Comparison of ENCODE assay signal across 8 cellular contexts in genomic region chr10:95242581-95243317, GRCh38. TPM values are rescaled to one million over a fixed set of nuclear protein-coding genes. Genes with fewer than 3 reads are reported as not detected.
A peak's percentile ranks its signal among the peaks of the same experiment; 100 is the strongest.
DNase-seq lines count a peak whose midpoint lies in the region; ATAC-seq and TF ChIP-seq lines count a peak whose summit lies in the region.

No MANE protein-coding gene starts in this region.

- H3K9me3 Mint-ChIP-seq in activated CD8-positive, alpha-beta T cell treated with anti-CD3 and anti-CD28 coated beads for 36 hours, result peaks cover 4% of the 10 kb centered on the region
- H3K9me3 Mint-ChIP-seq in stimulated activated naive B cell treated with anti-CD40 and anti-IgM and Interleukin-4, amounts not matched to agents 10 μg/mL and 1 μg/mL and 100 μg/mL, for 72 hours, result no peaks in the 10 kb centered on the region

- intact Hi-C loops in activated CD8-positive, alpha-beta T cell treated with anti-CD3 and anti-CD28 coated beads for 36 hours (cut with micrococcal nuclease), result loop anchor here (5.0 to 10.0 kb wide), 3 partner anchors 60 to 608 kb away; no protein-coding TSS in a partner anchor

- peak; percentile 69 for ATAC-seq in activated CD8-positive, alpha-beta T cell treated with anti-CD3 and anti-CD28 coated beads for 36 hours
- peak; percentile 59 to 60 for ATAC-seq in stimulated activated naive B cell treated with anti-CD40 and anti-IgM and Interleukin-4, amounts not matched to agents 10 μg/mL and 1 μg/mL and 100 μg/mL, for 72 hours (replicated peaks)
- ATAC-seq in GM19395 (IDR thresholded peaks at IDR 0.05; ENCODE audit: unreplicated experiment), result no peak

- peak; percentile 83 for TF ChIP-seq CTCF in LNCaP clone FGC (IDR thresholded peaks at IDR 0.05; ENCODE audit: control insufficient read depth, extremely low read depth, insufficient read depth)
- peak; percentile 74 for TF ChIP-seq CTCF in activated CD8-positive, alpha-beta T cell treated with anti-CD3 and anti-CD28 coated beads for 36 hours (IDR thresholded peaks at IDR 0.05)

- peaks cover 4% of the 10 kb centered on the region for H3K4me1 Mint-ChIP-seq in activated CD8-positive, alpha-beta T cell treated with anti-CD3 and anti-CD28 coated beads for 36 hours (ENCODE audit: low read depth)
- H3K4me1 Mint-ChIP-seq in stimulated activated naive B cell treated with anti-CD40 and anti-IgM and Interleukin-4, amounts not matched to agents 10 μg/mL and 1 μg/mL and 100 μg/mL, for 72 hours, result peaks cover 19 to 42% of the 10 kb centered on the region in 2 donors

- no peak overlapping the region for H3K27ac Mint-ChIP-seq in activated CD8-positive, alpha-beta T cell treated with anti-CD3 and anti-CD28 coated beads for 36 hours
- H3K27ac Mint-ChIP-seq in stimulated activated naive B cell treated with anti-CD40 and anti-IgM and Interleukin-4, amounts not matched to agents 10 μg/mL and 1 μg/mL and 100 μg/mL, for 72 hours, result no peak overlapping the region

- H3K4me3 Mint-ChIP-seq in activated CD8-positive, alpha-beta T cell treated with anti-CD3 and anti-CD28 coated beads for 36 hours, result no peak overlapping the region
- H3K4me3 Mint-ChIP-seq in stimulated activated naive B cell treated with anti-CD40 and anti-IgM and Interleukin-4, amounts not matched to agents 10 μg/mL and 1 μg/mL and 100 μg/mL, for 72 hours, result no peak overlapping the region

- no peak overlapping the region for H3K4me3 ChIP-seq in LNCaP clone FGC (ENCODE audit: low read depth, low read length)

- DNase-seq in activated effector memory CD4-positive, alpha-beta T cell treated with anti-CD3 and anti-CD28 coated beads, Interleukin-2, amount 50 U/mL, for 16 hours, result peak; percentile 55
- no peak for DNase-seq in activated effector memory CD4-positive, alpha-beta T cell treated with Interleukin-2 at 50 U/mL for 16 hours
- DNase-seq in LNCaP clone FGC (ENCODE audit: low read depth), result no peak
- DNase-seq in activated CD8-positive, alpha-beta T cell treated with anti-CD3 and anti-CD28 coated beads for 36 hours, result peak; percentile 68
- DNase-seq in hepatic stellate cell (ENCODE audit: low spot score), result peak; percentile 47
- DNase-seq in stimulated activated naive B cell treated with anti-CD40 and anti-IgM and Interleukin-4, amounts not matched to agents 10 μg/mL and 1 μg/mL and 100 μg/mL, for 72 hours, result no peak
- DNase-seq in GF-D8 (lab: John Stamatoyannopoulos, UW), result no peak

- CTCF ChIA-PET in activated CD8-positive, alpha-beta T cell treated with anti-CD3 and anti-CD28 coated beads for 36 hours (lab: Charles Lee), result interaction anchor here (0.7 to 8.2 kb wide), 36 partner anchors 9 to 616 kb away, joined by 3 to 244 read pairs (median 5); no protein-coding TSS in a partner anchor

- POLR2A ChIA-PET in activated CD8-positive, alpha-beta T cell treated with anti-CD3 and anti-CD28 coated beads for 36 hours (lab: Charles Lee), result no interaction called here

- H3K36me3 Mint-ChIP-seq in activated CD8-positive, alpha-beta T cell treated with anti-CD3 and anti-CD28 coated beads for 36 hours (ENCODE audit: low read depth), result no peaks in the 10 kb centered on the region
- H3K36me3 Mint-ChIP-seq in stimulated activated naive B cell treated with anti-CD40 and anti-IgM and Interleukin-4, amounts not matched to agents 10 μg/mL and 1 μg/mL and 100 μg/mL, for 72 hours, result peaks cover 25 to 40% of the 10 kb centered on the region in 2 donors

- H3K27me3 Mint-ChIP-seq in activated CD8-positive, alpha-beta T cell treated with anti-CD3 and anti-CD28 coated beads for 36 hours, result peaks cover 5% of the 10 kb centered on the region
- no peaks in the 10 kb centered on the region for H3K27me3 Mint-ChIP-seq in stimulated activated naive B cell treated with anti-CD40 and anti-IgM and Interleukin-4, amounts not matched to agents 10 μg/mL and 1 μg/mL and 100 μg/mL, for 72 hours

RNA-seq across cellular contexts. Expression of gene PDLIM1, which starts 48.1 kb away (rescaled TPM):
- total RNA-seq in activated CD8-positive, alpha-beta T cell treated with anti-CD3 and anti-CD28 coated beads for 36 hours, result 1 to 10 TPM in 1 of 2 experiments, under 1 TPM in 1; 0.74 to 1.1 TPM

RNA-seq across cellular contexts. Expression of gene ACSM6, which starts 48.7 kb away (rescaled TPM):
- not detected for total RNA-seq in activated CD8-positive, alpha-beta T cell treated with anti-CD3 and anti-CD28 coated beads for 36 hours

Comparison
In these comparisons a context has a peak if more than half of its experiments do, and no peak if none do; other contexts are left out.
1. DNase-seq: peak in activated effector memory CD4-positive, alpha-beta T cell treated with anti-CD3 and anti-CD28 coated beads, Interleukin-2, amount 50 U/mL, for 16 hours (single experiment), activated CD8-positive, alpha-beta T cell treated with anti-CD3 and anti-CD28 coated beads for 36 hours (single experiment) and hepatic stellate cell (single experiment); none in activated effector memory CD4-positive, alpha-beta T cell treated with Interleukin-2 at 50 U/mL for 16 hours (single experiment), LNCaP clone FGC (single experiment), stimulated activated naive B cell treated with anti-CD40 and anti-IgM and Interleukin-4, amounts not matched to agents 10 μg/mL and 1 μg/mL and 100 μg/mL, for 72 hours (single experiment) and GF-D8 (single experiment).